Comparison of ENCODE assay signal across 14 cellular contexts in genomic region chr6:53168516-53169257, GRCh38. TPM values are rescaled to one million over a fixed set of nuclear protein-coding genes. Genes with fewer than 3 reads are reported as not detected.
DNase-seq lines count a peak whose midpoint lies in the region; ATAC-seq, FAIRE-seq and TF ChIP-seq lines count a peak whose summit lies in the region.
"Had no signal": no experiment of that assay in that cellular context is flagged by ENCODE, and none has a peak within 500 bp of the region (broad histone marks: within the 10 kb centered on the region; RNA-seq: fewer than 3 reads in every experiment).

No MANE protein-coding gene starts in this region.

- 83% methylated on average over 4 of the region's 4 CpGs for WGBS in smooth muscle cell (ENCODE audit: low lambda C conversion rate)

- H3K9me3 ChIP-seq in smooth muscle cell (replicated peaks; ENCODE audit: low read depth) (no peaks in the 10 kb centered on the region), vagina (no peaks in the 10 kb centered on the region)

- H4K20me1 ChIP-seq in smooth muscle cell (ENCODE audit: low read depth): no peaks in the 10 kb centered on the region

- H3K36me3 ChIP-seq in smooth muscle cell (ENCODE audit: low read depth) (no peaks in the 10 kb centered on the region), vagina (no peaks in the 10 kb centered on the region)

- H3K9ac ChIP-seq in smooth muscle cell (ENCODE audit: low read depth): no peak overlapping the region

- H3K79me2 ChIP-seq in smooth muscle cell (ENCODE audit: low read depth): no peaks in the 10 kb centered on the region

- peak; percentile 45 for DNase-seq in H54 (ENCODE audit: insufficient read length, low spot score)
- peak; percentile 66 for DNase-seq in fibroblast of the aortic adventitia (ENCODE audit: low read depth)
- DNase-seq in smooth muscle cell (lab: John Stamatoyannopoulos, UW; ENCODE audit: unreplicated experiment): no peak
- no peak for DNase-seq in vagina (ENCODE audit: extremely low spot score in 2 of 2)
- DNase-seq: activated naive CD4-positive, alpha-beta T cell treated with anti-CD3 and anti-CD28 coated beads, Interleukin-2, amount 10 ng/mL, durations not matched to agents 7 days and 5 days; dermis blood vessel endothelial cell; MV-4-11; Right ventricle myocardium superior; small intestine had no signal

- ATAC-seq in SK-N-SH treated with all-trans-retinoic acid at 6 μM for 48 hours: no peak
- no peak for ATAC-seq in HG02642 (IDR thresholded peaks at IDR 0.05; ENCODE audit: poor library complexity, unreplicated experiment)
- no peak for ATAC-seq in GM21786 (IDR thresholded peaks at IDR 0.05; ENCODE audit: unreplicated experiment)

- H3K27ac ChIP-seq in smooth muscle cell (ENCODE audit: low read depth) (peak overlapping the region; percentile 11), vagina (no peak overlapping the region)

- intact Hi-C loops in vagina (cut with DNase I): loop anchor here (10.0 kb wide), 1 partner anchor 566 kb away; no protein-coding TSS in a partner anchor

- no peaks in the 10 kb centered on the region for H3K27me3 ChIP-seq in smooth muscle cell (ENCODE audit: low read depth)
- H3K27me3 ChIP-seq in vagina: no peaks in the 10 kb centered on the region

- peak overlapping the region; percentile 79 for H2AFZ ChIP-seq in smooth muscle cell (ENCODE audit: low read depth)

- no peaks in the 10 kb centered on the region for H3K4me1 ChIP-seq in smooth muscle cell (ENCODE audit: low read depth)
- H3K4me1 ChIP-seq in vagina: no peaks in the 10 kb centered on the region

- no peak for FAIRE-seq in H54 (lab: Jason Lieb, UNC)
- FAIRE-seq: small intestine had no signal

- H3K4me2 ChIP-seq in smooth muscle cell: no peak overlapping the region

- TF ChIP-seq CTCF in fibroblast of the aortic adventitia (IDR thresholded peaks at IDR 0.05; ENCODE audit: insufficient read depth, low read length) (no peak), smooth muscle cell (IDR thresholded peaks at IDR 0.05; ENCODE audit: borderline replicate concordance, insufficient read depth, poor library complexity, severe bottlenecking) (no peak), vagina (IDR thresholded peaks at IDR 0.05) (no peak)

- H3K4me3 ChIP-seq in fibroblast of the aortic adventitia (ENCODE audit: low read depth, low read length): no peak overlapping the region
- no peak overlapping the region for H3K4me3 ChIP-seq in smooth muscle cell
- no peak overlapping the region for H3K4me3 ChIP-seq in vagina

- no peaks in the 10 kb centered on the region for H3F3A ChIP-seq in smooth muscle cell (ENCODE audit: low read depth)

- TF ChIP-seq POLR2A in H54 (IDR thresholded peaks at IDR 0.05; ENCODE audit: low read depth, low read length) (no peak), vagina (IDR thresholded peaks at IDR 0.05) (no peak)

TF ChIP-seq in SK-N-SH treated with all-trans-retinoic acid at 6 μM for 48 hours, 23 proteins besides CTCF, POLR2A, EP300 and RAD21:
- TF ChIP-seq RARB (CRISPR knock-in tag; IDR thresholded peaks at IDR 0.05) (no peak), ISL1 (CRISPR knock-in tag; IDR thresholded peaks at IDR 0.05) (0 out of 2 replicates have a peak, but pooled peaks have one; percentile 9)

RNA-seq across cellular contexts. Expression of gene GCM1, which starts 20.0 kb away (rescaled TPM):
- total RNA-seq in fibroblast of the aortic adventitia (ENCODE audit: low replicate concordance) (under 0.01 TPM in 1 of 2 replicates, not detected in the other), smooth muscle cell (not detected in 2 replicates), vagina (not detected)
- not detected in 2 replicates for polyA plus RNA-seq in smooth muscle cell
- total RNA-seq: dermis blood vessel endothelial cell, glomerular endothelial cell, Right ventricle myocardium superior had no signal
- polyA plus RNA-seq: liver, small intestine had no signal

Comparison
In these comparisons a context has a peak if more than half of its experiments do, and no peak if none do; other contexts are left out.
1. DNase-seq: peak in H54 (single experiment) and fibroblast of the aortic adventitia (single experiment); none in smooth muscle cell (single experiment) and vagina (0 of 2).